ENCODE assay signal across 12 cellular contexts in genomic region chr1:59057801-59058200, GRCh38.
DNase-seq lines count a peak whose midpoint lies in the region; ATAC-seq, FAIRE-seq and TF ChIP-seq lines count a peak whose summit lies in the region.
"Had no signal": no experiment of that assay in that cellular context is flagged by ENCODE, and none has a peak within 500 bp of the region (broad histone marks: within the 10 kb centered on the region; RNA-seq: fewer than 3 reads in every experiment).

No MANE protein-coding gene starts in this region.

- H3K9ac ChIP-seq in HepG2 (ENCODE audit: insufficient read depth, low read depth, low read length), result no peak overlapping the region
- no peak overlapping the region for H3K9ac ChIP-seq in parathyroid adenoma
- H3K9ac ChIP-seq: KMS-11 had no signal

- in situ Hi-C loops in HepG2 (cut with HindIII; ENCODE audit: extremely low pct_ligation_motif_present, low pct_unique_long_range_greater_than_20kb), result loop anchor here (10.0 kb wide), 1 partner anchor 273 kb away; the partner anchor contains the start of gene JUN

- H3K36me3 ChIP-seq in HepG2 (replicated peaks in 1 of 2; ENCODE audit: control insufficient read depth in 1 of 2, insufficient read depth in 2 of 2, low read length in 2 of 2) (no peaks in the 10 kb centered on the region), right lobe of liver (no peaks in the 10 kb centered on the region), parathyroid adenoma (ENCODE audit: control insufficient read depth, insufficient read depth, low read length) (no peaks in the 10 kb centered on the region)

- no peaks in the 10 kb centered on the region for H3K79me2 ChIP-seq in HepG2 (ENCODE audit: insufficient read depth, low read length)
- H3K79me2 ChIP-seq in parathyroid adenoma, result no peaks in the 10 kb centered on the region

- H2AFZ ChIP-seq in HepG2 (ENCODE audit: low read length), result no peak overlapping the region
- no peak overlapping the region for H2AFZ ChIP-seq in parathyroid adenoma

- CTCF ChIA-PET in HepG2 (lab: Yijun Ruan, JAX; ENCODE audit: low intra/inter-chr PET ratio, low total read pairs), result no interaction called here

- no peaks in the 10 kb centered on the region for H3K9me3 ChIP-seq in HepG2 (ENCODE audit: low read length)
- H3K9me3 ChIP-seq in right lobe of liver, result no peaks in the 10 kb centered on the region
- no peaks in the 10 kb centered on the region for H3K9me3 ChIP-seq in parathyroid adenoma (ENCODE audit: control insufficient read depth, low read length)

- POLR2A ChIA-PET in HepG2 (lab: Yijun Ruan, JAX), result interaction anchor here (1.6 kb wide), 1 partner anchor 274 kb away, joined by 4 read pairs; the partner anchor contains the start of gene JUN

- TF ChIP-seq EP300 in HepG2 (IDR thresholded peaks at IDR 0.05; ENCODE audit: low read depth in 2 of 2, low read length in 2 of 2), result no peak
- no peak for TF ChIP-seq EP300 in HepG2 (CRISPR knock-in tag; IDR thresholded peaks at IDR 0.05; ENCODE audit: borderline replicate concordance)

- no peak for TF ChIP-seq RAD21 in HepG2 (CRISPR knock-in tag; IDR thresholded peaks at IDR 0.05)

- no peak overlapping the region for H3K4me2 ChIP-seq in HepG2 (ENCODE audit: low read depth, low read length)
- H3K4me2 ChIP-seq in parathyroid adenoma (ENCODE audit: low read length), result no peak overlapping the region
- H3K4me2 ChIP-seq: KMS-11 had no signal

- ATAC-seq in HepG2 (no peak), right lobe of liver (no peak), HG02571 (IDR thresholded peaks at IDR 0.05; ENCODE audit: unreplicated experiment) (no peak)
- ATAC-seq: activated CD4-positive, alpha-beta T cell treated with anti-CD3 and anti-CD28 coated beads for 36 hours had no signal

- no peaks in the 10 kb centered on the region for H4K20me1 ChIP-seq in HepG2 (ENCODE audit: insufficient read depth, low read length)

- FAIRE-seq in HepG2 (lab: Jason Lieb, UNC), result no peak
- FAIRE-seq: kidney had no signal

- 90% methylated on average over 3 of the region's 3 CpGs for WGBS in HepG2 (ENCODE audit: low lambda C conversion rate)
- WGBS in right lobe of liver (ENCODE audit: insufficient coverage, low coverage, low lambda C conversion rate, missing lambda C conversion rate), result 79% methylated on average over 3 of the region's 3 CpGs

- peaks cover 27% of the 10 kb centered on the region for H3K4me1 ChIP-seq in HepG2 (ENCODE audit: insufficient read depth, low read length)
- peaks cover 0 to 14% (median 5%) of the 10 kb centered on the region in 4 donors for H3K4me1 ChIP-seq in right lobe of liver
- H3K4me1 ChIP-seq in parathyroid adenoma, result peaks cover 18% of the 10 kb centered on the region

- no peak for DNase-seq in HepG2 (ENCODE audit: low spot score)
- no peak for DNase-seq in right lobe of liver
- peak; percentile 58 for DNase-seq in fibroblast of the aortic adventitia (ENCODE audit: low read depth)
- DNase-seq in DMS153 (lab: John Stamatoyannopoulos, UW), result no peak
- DNase-seq in activated naive CD4-positive, alpha-beta T cell treated with Interleukin-2 at 50 U/mL for 16 hours, result no peak
- DNase-seq in NCI-H2107 treated with DMSO at 0.1 percent for 48 hours (lab: John Stamatoyannopoulos, UW; ENCODE audit: unreplicated experiment), result no peak
- DNase-seq: activated CD4-positive, alpha-beta T cell treated with anti-CD3 and anti-CD28 coated beads for 36 hours; DND-41 had no signal

- H3K27me3 ChIP-seq in HepG2 (ENCODE audit: control insufficient read depth in 1 of 2, insufficient read depth in 2 of 2, low read length in 2 of 2) (peaks cover 5 to 36% of the 10 kb centered on the region in 2 experiments), right lobe of liver (no peaks in the 10 kb centered on the region), parathyroid adenoma (ENCODE audit: control insufficient read depth, insufficient read depth, low read length) (no peaks in the 10 kb centered on the region)

- H3K27ac ChIP-seq in HepG2 (ENCODE audit: extremely low read length, insufficient read depth, low read length) (no peak overlapping the region), right lobe of liver (no peak overlapping the region), parathyroid adenoma (peak overlapping the region; percentile 36)
- H3K27ac ChIP-seq: KMS-11 had no signal

- intact Hi-C loops in HepG2 (cut with micrococcal nuclease; ENCODE audit: unreplicated experiment), result loop anchor here (10.0 kb wide), 1 partner anchor 153 kb away; no protein-coding TSS in a partner anchor
- intact Hi-C loops in right lobe of liver (cut with DNase I), result no loop called here

- no peak overlapping the region for H3K4me3 ChIP-seq in HepG2 (replicated peaks in 1 of 3; ENCODE audit: insufficient read depth in 1 of 3, low read depth in 2 of 3, low read length in 3 of 3)
- H3K4me3 ChIP-seq in right lobe of liver, result no peak overlapping the region
- no peak overlapping the region for H3K4me3 ChIP-seq in fibroblast of the aortic adventitia (ENCODE audit: low read depth, low read length)
- no peak overlapping the region for H3K4me3 ChIP-seq in parathyroid adenoma (ENCODE audit: low read depth, low read length)

- no TSS peak for BruUV-seq in HepG2 (replicated peaks; lab: Mats Ljungman, UMichigan)

- TF ChIP-seq CTCF in HepG2 (CRISPR knock-in tag; IDR thresholded peaks at IDR 0.05), result no peak
- no peak for TF ChIP-seq CTCF in right lobe of liver (IDR thresholded peaks at IDR 0.05)
- no peak for TF ChIP-seq CTCF in fibroblast of the aortic adventitia (IDR thresholded peaks at IDR 0.05; ENCODE audit: insufficient read depth, low read length)
- no peak for TF ChIP-seq CTCF in parathyroid adenoma (IDR thresholded peaks at IDR 0.05)

- no peak for TF ChIP-seq POLR2A in HepG2 (IDR thresholded peaks at IDR 0.05; ENCODE audit: insufficient read depth in 1 of 2, low read depth in 2 of 2, low read length in 2 of 2)
- no peak for TF ChIP-seq POLR2A in right lobe of liver (IDR thresholded peaks at IDR 0.05)

TF ChIP-seq in HepG2, 621 proteins besides CTCF, POLR2A, EP300 and RAD21:
- TF ChIP-seq CEBPB (IDR thresholded peaks at IDR 0.05; ENCODE audit: borderline replicate concordance, low read depth, low read length) (peak; percentile 51; the same call in 1 of the 2 replicates), STAT6 (CRISPR knock-in tag; IDR thresholded peaks at IDR 0.05; ENCODE audit: borderline replicate concordance) (no peak)
